Comparison of ENCODE assay signal across 11 cellular contexts in the genomic region with DNA sequence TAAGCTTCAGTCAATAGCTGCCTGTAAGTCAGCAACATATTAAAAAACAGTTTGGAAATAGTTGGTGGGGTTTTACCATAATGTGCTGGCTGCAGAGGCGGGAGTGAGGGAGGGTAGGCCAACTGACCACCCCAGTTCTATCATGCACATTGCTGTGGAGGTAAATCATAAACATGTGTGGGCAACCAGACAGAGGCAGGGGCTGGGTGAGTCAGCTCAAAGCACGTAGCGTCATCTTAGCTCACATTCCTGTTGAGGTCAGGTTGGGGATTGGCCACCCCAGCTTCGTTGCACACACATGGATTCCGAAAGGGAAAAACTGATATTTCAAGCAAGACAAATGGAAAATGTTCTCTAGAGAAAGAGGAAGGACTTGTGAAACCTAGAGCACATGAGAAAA. TPM values are rescaled to one million over a fixed set of nuclear protein-coding genes. Genes with fewer than 3 reads are reported as not detected.
DNase-seq lines count a peak whose midpoint lies in the region; ATAC-seq and TF ChIP-seq lines count a peak whose summit lies in the region.
"Had no signal": no experiment of that assay in that cellular context is flagged by ENCODE, and none has a peak within 500 bp of the region (broad histone marks: within the 10 kb centered on the region; RNA-seq: fewer than 3 reads in every experiment).

No MANE protein-coding gene starts in this region.

- no peak overlapping the region for H3K9ac ChIP-seq in adipocyte (ENCODE audit: low read length)

- H3K9me3 ChIP-seq in adipocyte (ENCODE audit: control insufficient read depth, low read length) (no peaks in the 10 kb centered on the region), gastroesophageal sphincter (no peaks in the 10 kb centered on the region), upper lobe of right lung (no peaks in the 10 kb centered on the region)

- ATAC-seq in gastroesophageal sphincter: peak; percentile 67
- peak; percentile 32 for ATAC-seq in upper lobe of right lung
- ATAC-seq in HG03095 (IDR thresholded peaks at IDR 0.05; ENCODE audit: unreplicated experiment): no peak
- ATAC-seq in HG02884 (IDR thresholded peaks at IDR 0.05; ENCODE audit: unreplicated experiment): no peak

- no peak for TF ChIP-seq CTCF in HFF-Myc (IDR thresholded peaks at IDR 0.05; ENCODE audit: low read depth, low read length, missing control alignments)
- no peak for TF ChIP-seq CTCF in gastroesophageal sphincter (IDR thresholded peaks at IDR 0.05)
- no peak for TF ChIP-seq CTCF in upper lobe of right lung (IDR thresholded peaks at IDR 0.05)

- no peak for TF ChIP-seq POLR2A in gastroesophageal sphincter (IDR thresholded peaks at IDR 0.05)

- peaks cover 7% of the 10 kb centered on the region for H3K4me1 ChIP-seq in adipocyte (ENCODE audit: control insufficient read depth, insufficient read depth, low read length)
- H3K4me1 ChIP-seq in gastroesophageal sphincter: no peaks in the 10 kb centered on the region
- H3K4me1 ChIP-seq in upper lobe of right lung: no peaks in the 10 kb centered on the region

- intact Hi-C loops in upper lobe of right lung (cut with DNase I): no loop called here

- DNase-seq in HFF-Myc (ENCODE audit: extremely low read depth, low read depth) (peak; percentile 91), adipocyte (ENCODE audit: low read depth) (peak; percentile 97), upper lobe of right lung (no peak), dermis blood vessel endothelial cell (no peak)
- DNase-seq: head of caudate nucleus; NK-92 treated with Interleukin-12 subunit alpha and Interleukin-12 subunit beta, amount 100 ng/mL, for 24 hours; T-helper 9 cell had no signal

- H3K4me3 ChIP-seq in HFF-Myc (replicated peaks; ENCODE audit: low read depth, low read length) (no peak overlapping the region), adipocyte (ENCODE audit: low read length) (no peak overlapping the region), gastroesophageal sphincter (no peak overlapping the region), upper lobe of right lung (no peak overlapping the region)
- H3K4me3 ChIP-seq: cardiac muscle cell had no signal

- H3K36me3 ChIP-seq in adipocyte (ENCODE audit: control insufficient read depth, insufficient read depth, low read length, severe bottlenecking) (peaks cover 5% of the 10 kb centered on the region), gastroesophageal sphincter (peaks cover 0 to 42% of the 10 kb centered on the region in 2 donors), upper lobe of right lung (peaks cover 18% of the 10 kb centered on the region)
- H3K36me3 ChIP-seq: cardiac muscle cell had no signal

- no peak overlapping the region for H3K27ac ChIP-seq in gastroesophageal sphincter
- H3K27ac ChIP-seq in upper lobe of right lung: no peak overlapping the region
- H3K27ac ChIP-seq: cardiac muscle cell had no signal

- H3K27me3 ChIP-seq in adipocyte (replicated peaks; ENCODE audit: control insufficient read depth, insufficient read depth, low read length) (no peaks in the 10 kb centered on the region), gastroesophageal sphincter (no peaks in the 10 kb centered on the region), upper lobe of right lung (no peaks in the 10 kb centered on the region)
- H3K27me3 ChIP-seq: cardiac muscle cell had no signal

- 59 to 93% methylated on average over 4 to 5 of the region's 5 CpGs for WGBS in gastroesophageal sphincter (ENCODE audit: low coverage in 1 of 2), 2 donors

- TF ChIP-seq EP300 in gastroesophageal sphincter (IDR thresholded peaks at IDR 0.05): no peak

RNA-seq across cellular contexts. Expression of a gene that starts 19.5 kb away (rescaled TPM):
- not detected for total RNA-seq in gastroesophageal sphincter
- total RNA-seq in upper lobe of right lung: not detected
- total RNA-seq in dermis blood vessel endothelial cell: not detected in 2 replicates
- total RNA-seq: cardiac muscle cell had no signal

Comparison
In these comparisons a context has a peak if more than half of its experiments do, and no peak if none do; other contexts are left out.
1. DNase-seq: peak in HFF-Myc (single experiment) and adipocyte (single experiment); none in upper lobe of right lung (single experiment) and dermis blood vessel endothelial cell (single experiment).
2. ATAC-seq: peak in gastroesophageal sphincter (single experiment) and upper lobe of right lung (single experiment); none in HG03095 (single experiment) and HG02884 (single experiment).